Comparison of ENCODE assay signal across 8 cellular contexts in the genomic region with DNA sequence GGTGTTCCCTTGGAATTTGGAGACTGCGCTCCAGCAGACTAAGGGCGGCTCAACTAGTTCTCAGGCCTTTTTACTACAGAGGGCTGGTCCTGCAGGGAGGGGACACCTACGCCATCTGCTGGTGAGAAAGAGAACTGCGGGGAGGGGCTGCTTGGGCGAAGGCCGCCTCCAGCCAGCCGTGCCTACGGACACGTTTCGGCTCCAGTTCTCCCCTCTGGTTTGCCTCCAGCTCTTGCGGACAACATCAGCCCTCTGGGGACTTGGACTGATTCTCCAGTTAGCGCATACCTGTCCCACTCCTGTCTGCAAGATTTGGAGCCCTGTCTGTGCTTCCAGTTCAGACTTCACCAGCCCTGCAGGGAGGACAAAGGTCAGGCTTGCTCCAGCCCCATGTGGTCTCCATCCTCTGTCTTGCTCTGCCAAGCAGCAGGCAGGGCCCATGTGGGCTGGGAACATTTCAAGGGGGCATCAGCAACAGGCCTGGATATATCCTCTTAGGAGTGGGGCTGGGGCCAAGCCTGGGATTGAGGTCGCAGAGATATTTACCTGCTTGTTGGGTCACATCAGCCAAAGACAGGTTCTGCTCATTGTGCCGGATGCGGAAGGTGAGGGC. TPM values are rescaled to one million over a fixed set of nuclear protein-coding genes. Genes with fewer than 3 reads are reported as not detected.
DNase-seq lines count a peak whose midpoint lies in the region; ATAC-seq and TF ChIP-seq lines count a peak whose summit lies in the region.

No MANE protein-coding gene starts in this region.

- intact Hi-C loops in Caco-2 (cut with micrococcal nuclease; ENCODE audit: unreplicated experiment) = loop anchor here (1.0 to 5.0 kb wide), 5 partner anchors 7 to 242 kb away; a partner anchor contains a TSS
- intact Hi-C loops in ovary (cut with DNase I) = loop anchor here in 3 of 4 donors (5.0 to 10.0 kb wide), 3 partner anchors 54 to 242 kb away; a partner anchor contains a TSS
- intact Hi-C loops in transverse colon (cut with DNase I; ENCODE audit: low total_unique reads) = loop anchor here (10.0 kb wide), 1 partner anchor 74 kb away; a partner anchor contains a TSS

- H3K36me3 Mint-ChIP-seq in Caco-2 (ENCODE audit: insufficient read depth, unreplicated experiment) = peaks cover 5% of the 10 kb centered on the region

- H3K4me3 Mint-ChIP-seq in Caco-2 (ENCODE audit: unreplicated experiment) = no peak overlapping the region

- WGBS in ovary, 3 donors = 19 to 24% (median 21%) methylated on average over 13 to 15 of the region's 15 CpGs
- 29% methylated on average over 12 of the region's 15 CpGs; no CpG with 5 or more reads in 1 of the 2 donors for WGBS in transverse colon (ENCODE audit: low coverage in 1 of 2), 2 donors

- H3K27me3 Mint-ChIP-seq in Caco-2 (ENCODE audit: insufficient read depth, unreplicated experiment) = peaks cover 13% of the 10 kb centered on the region

- no peaks in the 10 kb centered on the region for H3K9me3 Mint-ChIP-seq in Caco-2 (ENCODE audit: unreplicated experiment)

- BruUV-seq in Caco-2 (replicated peaks; lab: Mats Ljungman, UMichigan) = no TSS peak

- no peaks in the 10 kb centered on the region for H3K9me3 ChIP-seq in Caco-2
- no peaks in the 10 kb centered on the region for H3K9me3 ChIP-seq in MG63
- no peaks in the 10 kb centered on the region for H3K9me3 ChIP-seq in ovary
- no peaks in the 10 kb centered on the region for H3K9me3 ChIP-seq in transverse colon

- no peak overlapping the region for H3K27ac Mint-ChIP-seq in Caco-2 (ENCODE audit: unreplicated experiment)

- peaks cover 4% of the 10 kb centered on the region; the same call in 1 of the 2 replicates for H3K4me1 ChIP-seq in Caco-2
- H3K4me1 ChIP-seq in ovary (ENCODE audit: insufficient read depth) = peaks cover 3% of the 10 kb centered on the region
- peaks cover 3 to 19% (median 12%) of the 10 kb centered on the region in 4 donors for H3K4me1 ChIP-seq in transverse colon

- no peaks in the 10 kb centered on the region for H3K4me1 Mint-ChIP-seq in Caco-2 (ENCODE audit: low read depth, unreplicated experiment)

- no peak overlapping the region for H3K27ac ChIP-seq in ovary
- H3K27ac ChIP-seq in transverse colon = no peak overlapping the region

- peak; percentile 86 to 94 for DNase-seq in Caco-2
- peak; percentile 75 for DNase-seq in MG63
- DNase-seq in SK-MEL-5 (ENCODE audit: low read depth, low spot score) = peak; percentile 77
- peak; percentile 89 for DNase-seq in activated gamma-delta T cell treated with anti-CD3 and anti-CD28 coated beads, Interleukin-2, amount 50 U/mL, for 16 hours (ENCODE audit: low read depth)
- DNase-seq in germinal center (ENCODE audit: low spot score) = peak; percentile 91
- peak; percentile 77 to 93 (median 89) for DNase-seq in ovary
- DNase-seq in transverse colon = peak; percentile 93

- POLR2A ChIA-PET in Caco-2 (lab: Charles Lee) = interaction anchor here (0.5 kb wide), 1 partner anchor 89 kb away, joined by 5 read pairs; no protein-coding TSS in a partner anchor

- H3K4me3 ChIP-seq in Caco-2 (ENCODE audit: low read depth, low read length) (no peak overlapping the region), MG63 (no peak overlapping the region), ovary (no peak overlapping the region), transverse colon (no peak overlapping the region)

- peak; percentile 96 to 97 for TF ChIP-seq CTCF in Caco-2 (IDR thresholded peaks at IDR 0.05; ENCODE audit: insufficient read depth in 1 of 2, low read depth in 1 of 2, low read length in 1 of 2, severe bottlenecking in 1 of 2, unreplicated experiment in 1 of 2)
- TF ChIP-seq CTCF in ovary (IDR thresholded peaks at IDR 0.05) = peak; percentile 89 to 96 (median 91)
- TF ChIP-seq CTCF in transverse colon (IDR thresholded peaks at IDR 0.05) = peak; percentile 96 to 100 (median 100)

- TF ChIP-seq EP300 in ovary (IDR thresholded peaks at IDR 0.05) (no peak), transverse colon (IDR thresholded peaks at IDR 0.05; ENCODE audit: low read depth) (no peak)

- CTCF ChIA-PET in Caco-2 (lab: Charles Lee) = interaction anchor here (0.9 kb wide), 1 partner anchor 140 kb away, joined by 3 read pairs; no protein-coding TSS in a partner anchor

- in situ Hi-C loops in SK-MEL-5 (cut with HindIII; ENCODE audit: low pct_unique_long_range_greater_than_20kb, low sequenced_read_pairs) = no loop called here
- in situ Hi-C loops in transverse colon (cut with MboI; ENCODE audit: low pct_ligation_motif_present in 1 of 4, low pct_unique_long_range_greater_than_20kb in 1 of 4, low sequenced_read_pairs in 3 of 4) = loop anchor here (10.0 to 25.0 kb wide), 3 partner anchors 124 to 244 kb away; a partner anchor contains a TSS

- H3K36me3 ChIP-seq in Caco-2 (ENCODE audit: control insufficient read depth, insufficient read depth, low read length) = no peaks in the 10 kb centered on the region
- H3K36me3 ChIP-seq in MG63 = no peaks in the 10 kb centered on the region
- no peaks in the 10 kb centered on the region for H3K36me3 ChIP-seq in ovary
- no peaks in the 10 kb centered on the region for H3K36me3 ChIP-seq in transverse colon

- ATAC-seq in GM21529 (IDR thresholded peaks at IDR 0.05; ENCODE audit: unreplicated experiment) = peak; percentile 57

- no peak for TF ChIP-seq POLR2A in ovary (IDR thresholded peaks at IDR 0.05)
- TF ChIP-seq POLR2A in transverse colon (IDR thresholded peaks at IDR 0.05) = no peak

- no peaks in the 10 kb centered on the region; the same call in none of the 2 replicates for H3K27me3 ChIP-seq in Caco-2 (replicated peaks; ENCODE audit: control insufficient read depth, insufficient read depth, low read length)
- H3K27me3 ChIP-seq in MG63 = peaks cover 3% of the 10 kb centered on the region; the same call in 1 of the 2 replicates
- no peaks in the 10 kb centered on the region for H3K27me3 ChIP-seq in ovary
- peaks cover 43% of the 10 kb centered on the region for H3K27me3 ChIP-seq in transverse colon

RNA-seq across cellular contexts. Expression of a gene that starts 10.3 kb away (rescaled TPM):
- total RNA-seq in Caco-2 (2022) = not detected in 2 replicates
- not detected in 2 replicates for total RNA-seq in MG63 (2014; rRNA removed; shearing (Covaris generic); ENCODE audit: low replicate concordance)
- total RNA-seq in SK-MEL-5 (2014; rRNA removed; shearing (Covaris generic)) = 1.5 and 2.8 TPM in 2 replicates
- 8.8 and 13.2 TPM in 2 replicates for polyA plus RNA-seq in SK-MEL-5 (2015; cell fraction: cytosol; rRNA removed)
- 1.9 and 9.1 TPM in 2 replicates for polyA plus RNA-seq in SK-MEL-5 (2015; cell fraction: nucleus; rRNA removed)
- 1 to 10 TPM in 3 of 7 donors, under 1 TPM in 3, not detected in 1; 0.12 to 2.3 (median 0.82) TPM for total RNA-seq in ovary
- polyA plus RNA-seq in ovary = 1 to 10 TPM in 1 of 2 donors, under 1 TPM in 1; 0.08 to 1.3 TPM
- 1 to 10 TPM in 3 of 4 donors, under 1 TPM in 1; 0.60 to 2.6 (median 2.1) TPM for total RNA-seq in transverse colon

RNA-seq across cellular contexts. Expression of a gene that starts 19.7 kb away (rescaled TPM):
- total RNA-seq in Caco-2 (2022) (60.6 and 61.2 TPM in 2 replicates), ovary (100 to 1,000 TPM in 1 of 7 donors, 10 to 100 TPM in 6; 34.0 to 101 (median 85.7) TPM), transverse colon (10 to 100 TPM; 22.7 to 95.0 (median 54.3) TPM)
- total RNA-seq in MG63 (2014; rRNA removed; shearing (Covaris generic); ENCODE audit: low replicate concordance) = 55.0 and 56.4 TPM in 2 replicates
- 25.8 and 33.2 TPM in 2 replicates for total RNA-seq in SK-MEL-5 (2014; rRNA removed; shearing (Covaris generic))
- 40.0 and 57.2 TPM in 2 replicates for polyA plus RNA-seq in SK-MEL-5 (2015; cell fraction: cytosol; rRNA removed)
- polyA plus RNA-seq in SK-MEL-5 (2015; cell fraction: nucleus; rRNA removed) = 97.4 and 167 TPM in 2 replicates
- polyA plus RNA-seq in ovary = 10 to 100 TPM; 77.9 to 87.5 TPM

RNA-seq across cellular contexts. Expression of a gene that starts 33.7 kb away (rescaled TPM):
- not detected in 2 replicates for total RNA-seq in Caco-2 (2022)
- total RNA-seq in MG63 (2014; rRNA removed; shearing (Covaris generic); ENCODE audit: low replicate concordance) = not detected in 2 replicates
- total RNA-seq in SK-MEL-5 (2014; rRNA removed; shearing (Covaris generic)) = not detected in 2 replicates
- not detected in 2 replicates for polyA plus RNA-seq in SK-MEL-5 (2015; cell fraction: cytosol; rRNA removed)
- not detected in 2 replicates for polyA plus RNA-seq in SK-MEL-5 (2015; cell fraction: nucleus; rRNA removed)
- total RNA-seq in ovary = not detected
- polyA plus RNA-seq in ovary = not detected
- not detected for total RNA-seq in transverse colon

RNA-seq across cellular contexts. Expression of a gene that starts 45.1 kb away (rescaled TPM):
- total RNA-seq in Caco-2 (2022) (14.9 and 15.6 TPM in 2 replicates), ovary (10 to 100 TPM in 6 of 7 donors, 1 to 10 TPM in 1; 8.4 to 53.6 (median 16.5) TPM), transverse colon (100 to 1,000 TPM in 1 of 4 donors, 10 to 100 TPM in 3; 39.2 to 101 (median 70.8) TPM)
- total RNA-seq in MG63 (2014; rRNA removed; shearing (Covaris generic); ENCODE audit: low replicate concordance) = 3.1 and 7.7 TPM in 2 replicates
- 1.4 TPM in 1 of 2 replicates, not detected in the other for total RNA-seq in SK-MEL-5 (2014; rRNA removed; shearing (Covaris generic))
- 0.12 and 0.15 TPM in 2 replicates for polyA plus RNA-seq in SK-MEL-5 (2015; cell fraction: cytosol; rRNA removed)
- 0.37 TPM in 1 of 2 replicates, not detected in the other for polyA plus RNA-seq in SK-MEL-5 (2015; cell fraction: nucleus; rRNA removed)
- polyA plus RNA-seq in ovary = 10 to 100 TPM in 1 of 2 donors, 1 to 10 TPM in 1; 7.9 to 42.2 TPM

RNA-seq across cellular contexts. Expression of a gene that starts 45.8 kb away (rescaled TPM):
- not detected in 2 replicates for total RNA-seq in Caco-2 (2022)
- total RNA-seq in MG63 (2014; rRNA removed; shearing (Covaris generic); ENCODE audit: low replicate concordance) = not detected in 2 replicates
- total RNA-seq in SK-MEL-5 (2014; rRNA removed; shearing (Covaris generic)) = not detected in 2 replicates
- not detected in 2 replicates for polyA plus RNA-seq in SK-MEL-5 (2015; cell fraction: cytosol; rRNA removed)
- not detected in 2 replicates for polyA plus RNA-seq in SK-MEL-5 (2015; cell fraction: nucleus; rRNA removed)
- 10 to 100 TPM in 1 of 7 donors, 1 to 10 TPM in 1, under 1 TPM in 3, not detected in 2; 0.27 to 13.2 (median 0.83) TPM for total RNA-seq in ovary
- polyA plus RNA-seq in ovary = under 1 TPM; 0.18 to 0.34 TPM
- not detected for total RNA-seq in transverse colon
